Comparison of ENCODE assay signal across 1 cellular context in the genomic region with DNA sequence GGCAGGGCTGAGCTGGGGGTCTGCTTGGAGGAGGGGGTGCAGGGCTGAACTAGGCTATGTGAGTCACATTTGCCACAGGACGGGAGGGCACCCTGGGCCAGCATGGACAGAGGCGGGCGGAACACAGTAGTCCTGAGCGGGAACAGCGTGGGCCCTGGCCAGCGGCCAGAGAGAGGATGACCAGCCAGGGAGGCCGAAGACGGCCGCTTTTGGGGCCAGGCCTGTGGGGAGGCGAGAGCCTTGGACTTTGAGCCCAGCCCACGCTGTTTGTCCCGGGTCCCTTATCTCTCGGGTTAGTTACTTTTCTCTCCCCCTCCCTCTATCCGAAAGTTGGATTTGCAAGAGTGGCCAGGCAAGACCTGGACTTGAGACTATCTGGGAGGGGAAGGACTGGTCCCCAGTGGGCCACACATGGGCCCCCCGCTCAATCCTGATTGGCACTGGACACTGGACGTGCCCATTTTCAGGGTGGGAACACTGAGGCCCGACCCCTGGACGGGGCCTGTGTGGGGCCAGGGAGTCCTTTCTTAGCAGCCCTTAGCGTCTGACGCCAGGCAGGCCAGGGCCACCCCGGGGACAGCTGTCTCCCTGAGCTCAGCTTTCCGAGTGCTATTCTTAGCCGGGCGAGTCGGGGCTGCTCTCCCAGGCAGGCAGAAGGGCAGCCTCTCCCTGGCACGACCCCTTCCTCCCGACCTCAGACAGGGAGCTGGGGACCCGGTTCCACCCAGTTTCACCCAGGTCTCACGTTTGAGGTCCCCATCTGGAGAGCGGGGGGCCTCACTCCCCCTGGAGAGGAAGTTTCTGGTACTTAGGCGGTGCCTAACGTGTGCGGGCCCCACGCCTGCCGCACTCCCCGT.
A peak's percentile ranks its signal among the peaks of the same experiment; 100 is the strongest.
TF ChIP-seq lines count a peak whose summit lies in the region.

No MANE protein-coding gene starts in this region.

TF ChIP-seq in K562, 482 proteins besides CTCF, POLR2A, EP300 and RAD21 (continued from another document and continues in another):
- no peak for TF ChIP-seq MGA (IDR thresholded peaks at IDR 0.05)
- TF ChIP-seq POLR2G (IDR thresholded peaks at IDR 0.05; ENCODE audit: low read depth, low read length): 0 out of 2 replicates have a peak, but pooled peaks have one; percentile 1
- TF ChIP-seq MEF2A (IDR thresholded peaks at IDR 0.05; ENCODE audit: control insufficient read depth, low read depth, low read length): peak; percentile 2; the same call in 1 of the 2 replicates
- TF ChIP-seq RBBP5 (IDR thresholded peaks at IDR 0.05; ENCODE audit: borderline replicate concordance, insufficient read depth, low read length, poor library complexity, severe bottlenecking): peak; percentile 43
- no peak for TF ChIP-seq DEAF1 (CRISPR knock-in tag; IDR thresholded peaks at IDR 0.05)
- TF ChIP-seq CBX3 (IDR thresholded peaks at IDR 0.05; ENCODE audit: borderline replicate concordance in 1 of 2, low read length in 2 of 2): peak in 1 of 2 experiments; percentile 85; a peak in 2 of 3 replicates
- 0 out of 2 replicates have a peak, but pooled peaks have one; percentile 29 for TF ChIP-seq MIER1 (IDR thresholded peaks at IDR 0.05; ENCODE audit: low read depth)
- 0 out of 2 replicates have a peak, but pooled peaks have one; percentile 37 for TF ChIP-seq SMAD4 (CRISPR knock-in tag; conservative IDR thresholded peaks at IDR 0.05)
- TF ChIP-seq SRF (CRISPR knock-in tag; IDR thresholded peaks at IDR 0.05): no peak
- TF ChIP-seq NCOA1 (IDR thresholded peaks at IDR 0.05; ENCODE audit: low read depth): no peak; the same call in 1 of the 2 replicates
- TF ChIP-seq MYC (IDR thresholded peaks at IDR 0.05; ENCODE audit: low read depth, low read length): no peak
- TF ChIP-seq MYC (CRISPR knock-in tag; IDR thresholded peaks at IDR 0.05; ENCODE audit: borderline replicate concordance, low read depth): peak; percentile 39; the same call in 1 of the 2 replicates
- no peak for TF ChIP-seq TCFL5 (CRISPR knock-in tag; conservative IDR thresholded peaks at IDR 0.05)
- peak; percentile 44; the same call in 1 of the 2 replicates for TF ChIP-seq SPI1 (IDR thresholded peaks at IDR 0.05; ENCODE audit: borderline replicate concordance, low read depth, low read length)
- no peak for TF ChIP-seq ZC3H11A (IDR thresholded peaks at IDR 0.05; ENCODE audit: low read depth, low read length)
- TF ChIP-seq, protein P1, sequence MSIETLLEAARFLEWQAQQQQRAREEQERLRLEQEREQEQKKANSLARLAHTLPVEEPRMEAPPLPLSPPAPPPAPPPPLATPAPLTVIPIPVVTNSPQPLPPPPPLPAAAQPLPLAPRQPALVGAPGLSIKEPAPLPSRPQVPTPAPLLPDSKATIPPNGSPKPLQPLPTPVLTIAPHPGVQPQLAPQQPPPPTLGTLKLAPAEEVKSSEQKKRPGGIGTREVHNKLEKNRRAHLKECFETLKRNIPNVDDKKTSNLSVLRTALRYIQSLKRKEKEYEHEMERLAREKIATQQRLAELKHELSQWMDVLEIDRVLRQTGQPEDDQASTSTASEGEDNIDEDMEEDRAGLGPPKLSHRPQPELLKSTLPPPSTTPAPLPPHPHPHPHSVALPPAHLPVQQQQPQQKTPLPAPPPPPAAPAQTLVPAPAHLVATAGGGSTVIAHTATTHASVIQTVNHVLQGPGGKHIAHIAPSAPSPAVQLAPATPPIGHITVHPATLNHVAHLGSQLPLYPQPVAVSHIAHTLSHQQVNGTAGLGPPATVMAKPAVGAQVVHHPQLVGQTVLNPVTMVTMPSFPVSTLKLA (conservative IDR thresholded peaks at IDR 0.05): 0 out of 4 replicates have a peak, but pooled peaks of 1 of the 2 experiments have one; percentile 14
- TF ChIP-seq NFIC (IDR thresholded peaks at IDR 0.05): peak; percentile 90
- TF ChIP-seq ADNP (tag; IDR thresholded peaks at IDR 0.05): peak; percentile 96
- TF ChIP-seq, protein P2, sequence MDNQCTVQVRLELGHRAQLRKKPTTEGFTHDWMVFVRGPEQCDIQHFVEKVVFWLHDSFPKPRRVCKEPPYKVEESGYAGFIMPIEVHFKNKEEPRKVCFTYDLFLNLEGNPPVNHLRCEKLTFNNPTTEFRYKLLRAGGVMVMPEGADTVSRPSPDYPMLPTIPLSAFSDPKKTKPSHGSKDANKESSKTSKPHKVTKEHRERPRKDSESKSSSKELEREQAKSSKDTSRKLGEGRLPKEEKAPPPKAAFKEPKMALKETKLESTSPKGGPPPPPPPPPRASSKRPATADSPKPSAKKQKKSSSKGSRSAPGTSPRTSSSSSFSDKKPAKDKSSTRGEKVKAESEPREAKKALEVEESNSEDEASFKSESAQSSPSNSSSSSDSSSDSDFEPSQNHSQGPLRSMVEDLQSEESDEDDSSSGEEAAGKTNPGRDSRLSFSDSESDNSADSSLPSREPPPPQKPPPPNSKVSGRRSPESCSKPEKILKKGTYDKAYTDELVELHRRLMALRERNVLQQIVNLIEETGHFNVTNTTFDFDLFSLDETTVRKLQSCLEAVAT (IDR thresholded peaks at IDR 0.05): no peak
- peak; percentile 99 for TF ChIP-seq BCOR (IDR thresholded peaks at IDR 0.05)
- no peak for TF ChIP-seq BRD9 (IDR thresholded peaks at IDR 0.05; ENCODE audit: low read depth, partially characterized antibody)
- no peak for TF ChIP-seq MYBL2 (IDR thresholded peaks at IDR 0.05; ENCODE audit: low read depth)
- no peak for TF ChIP-seq MYBL2 (CRISPR knock-in tag; IDR thresholded peaks at IDR 0.05; ENCODE audit: borderline replicate concordance)
- peak; percentile 15 for TF ChIP-seq PCBP1 (IDR thresholded peaks at IDR 0.05; ENCODE audit: low read depth, low read length, poor library complexity, severe bottlenecking)
- 0 out of 2 replicates have a peak, but pooled peaks have one; percentile 3 for TF ChIP-seq RB1 (IDR thresholded peaks at IDR 0.05; ENCODE audit: low read depth)
- TF ChIP-seq KDM1A (IDR thresholded peaks at IDR 0.05): peak; percentile 95 to 99
- 0 out of 2 replicates have a peak, but pooled peaks have one; percentile 23 for TF ChIP-seq GATA2 (CRISPR knock-in tag; IDR thresholded peaks at IDR 0.05)
- TF ChIP-seq, protein P3, sequence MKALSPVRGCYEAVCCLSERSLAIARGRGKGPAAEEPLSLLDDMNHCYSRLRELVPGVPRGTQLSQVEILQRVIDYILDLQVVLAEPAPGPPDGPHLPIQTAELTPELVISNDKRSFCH (CRISPR knock-in tag; IDR thresholded peaks at IDR 0.05): no peak
- TF ChIP-seq, protein P3 (tag; IDR thresholded peaks at IDR 0.05): peak; percentile 51; the same call in 1 of the 2 replicates
- TF ChIP-seq LARP7 (IDR thresholded peaks at IDR 0.05): no peak
- TF ChIP-seq SMAD3 (CRISPR knock-in tag; conservative IDR thresholded peaks at IDR 0.05): no peak
- peak; percentile 98 for TF ChIP-seq SMARCA5 (IDR thresholded peaks at IDR 0.05)
- TF ChIP-seq, protein P4, sequence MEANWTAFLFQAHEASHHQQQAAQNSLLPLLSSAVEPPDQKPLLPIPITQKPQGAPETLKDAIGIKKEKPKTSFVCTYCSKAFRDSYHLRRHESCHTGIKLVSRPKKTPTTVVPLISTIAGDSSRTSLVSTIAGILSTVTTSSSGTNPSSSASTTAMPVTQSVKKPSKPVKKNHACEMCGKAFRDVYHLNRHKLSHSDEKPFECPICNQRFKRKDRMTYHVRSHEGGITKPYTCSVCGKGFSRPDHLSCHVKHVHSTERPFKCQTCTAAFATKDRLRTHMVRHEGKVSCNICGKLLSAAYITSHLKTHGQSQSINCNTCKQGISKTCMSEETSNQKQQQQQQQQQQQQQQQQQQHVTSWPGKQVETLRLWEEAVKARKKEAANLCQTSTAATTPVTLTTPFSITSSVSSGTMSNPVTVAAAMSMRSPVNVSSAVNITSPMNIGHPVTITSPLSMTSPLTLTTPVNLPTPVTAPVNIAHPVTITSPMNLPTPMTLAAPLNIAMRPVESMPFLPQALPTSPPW (CRISPR knock-in tag; IDR thresholded peaks at IDR 0.05): peak; percentile 13; the same call in 1 of the 2 replicates
- TF ChIP-seq DPF2 (IDR thresholded peaks at IDR 0.05): peak; percentile 54; the same call in 1 of the 2 replicates
- peak; percentile 97 for TF ChIP-seq PTBP1 (IDR thresholded peaks at IDR 0.05; ENCODE audit: low read depth, low read length)
- no peak for TF ChIP-seq KLF10 (CRISPR knock-in tag; IDR thresholded peaks at IDR 0.05)
- no peak for TF ChIP-seq PKNOX1 (IDR thresholded peaks at IDR 0.05)
- TF ChIP-seq XRCC3 (IDR thresholded peaks at IDR 0.05): no peak
- TF ChIP-seq TSC22D4 (tag; IDR thresholded peaks at IDR 0.05): no peak
- no peak for TF ChIP-seq ZNF146 (CRISPR knock-in tag; IDR thresholded peaks at IDR 0.05; ENCODE audit: unreplicated experiment)
